8 cellular contexts compared by ENCODE assay signal in the genomic region with DNA sequence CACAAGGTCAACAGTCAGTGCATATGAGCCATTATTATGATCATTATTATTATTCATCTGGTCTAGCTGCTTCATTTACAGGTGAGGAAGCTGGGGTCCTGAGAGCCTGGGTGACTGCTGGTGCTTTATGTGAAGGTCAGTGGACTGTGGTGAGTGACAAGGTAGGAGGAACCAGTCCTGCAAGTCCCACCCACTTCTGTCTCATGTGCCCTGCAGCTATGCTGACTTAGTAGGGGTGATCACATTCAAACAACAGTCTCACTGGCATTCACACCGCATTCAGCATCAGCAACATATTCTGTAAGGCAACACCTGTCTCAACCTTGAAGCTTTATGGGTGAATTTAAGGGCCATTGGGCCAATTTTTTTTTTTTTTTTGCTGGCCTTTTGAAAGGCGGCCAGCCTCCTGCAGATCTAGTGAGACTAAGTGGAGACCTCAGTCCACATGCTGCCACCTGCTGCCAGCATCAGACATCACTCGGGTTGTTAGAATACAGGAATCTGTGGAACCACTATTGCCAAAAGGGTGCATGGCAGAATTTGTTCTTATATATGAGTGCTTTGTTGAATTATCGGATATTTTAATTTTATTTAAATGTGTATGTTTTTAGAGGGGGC. TPM values are rescaled to one million over a fixed set of nuclear protein-coding genes. Genes with fewer than 3 reads are reported as not detected.
A peak's percentile ranks its signal among the peaks of the same experiment; 100 is the strongest.
DNase-seq lines count a peak whose midpoint lies in the region; TF ChIP-seq lines count a peak whose summit lies in the region.

No MANE protein-coding gene starts in this region.

- TF ChIP-seq CTCF in HFF-Myc (IDR thresholded peaks at IDR 0.05; ENCODE audit: low read depth, low read length, missing control alignments) (peak; percentile 35), adrenal gland (IDR thresholded peaks at IDR 0.05) (peak in 4 of 6 experiments; percentile 24 to 36 (median 30)), kidney epithelial cell (IDR thresholded peaks at IDR 0.05; ENCODE audit: insufficient read depth, low read length, poor library complexity, severe bottlenecking) (peak; percentile 51)

- DNase-seq in DMS114 treated with DMSO at 0.1 percent for 48 hours (lab: John Stamatoyannopoulos, UW; ENCODE audit: unreplicated experiment) (peak; percentile 6), HFF-Myc (ENCODE audit: extremely low read depth, low read depth) (no peak), NOMO-1 (lab: John Stamatoyannopoulos, UW; ENCODE audit: unreplicated experiment in 2 of 2) (peak; percentile 36 to 54), adrenal gland (peak; percentile 24 to 85 (median 46)), kidney epithelial cell (ENCODE audit: low read depth) (no peak), stromal cell of bone marrow (ENCODE audit: low read depth) (peak; percentile 7), posterior vena cava (ENCODE audit: low spot score) (no peak), NCI-H128 (lab: John Stamatoyannopoulos, UW; ENCODE audit: unreplicated experiment) (no peak)

- intact Hi-C loops in adrenal gland (cut with DNase I) (no loop called here), posterior vena cava (cut with DNase I) (loop anchor here (5.0 to 10.0 kb wide), 3 partner anchors 229 to 1109 kb away; no protein-coding TSS in a partner anchor)

- WGBS in adrenal gland, 4 donors, result 9 to 39% (median 32%) methylated on average over 4 of the region's 4 CpGs

- H3K27ac ChIP-seq in adrenal gland, result no peak overlapping the region

- no peaks in the 10 kb centered on the region for H3K4me1 ChIP-seq in adrenal gland (replicated peaks in 1 of 2)

- TF ChIP-seq POLR2A in adrenal gland (IDR thresholded peaks at IDR 0.05), result no peak

- H3K36me3 ChIP-seq in adrenal gland (replicated peaks in 1 of 2), result no peaks in the 10 kb centered on the region
- no peaks in the 10 kb centered on the region for H3K36me3 ChIP-seq in kidney epithelial cell (ENCODE audit: control insufficient read depth, insufficient read depth, low read length)

- H3K4me3 ChIP-seq in HFF-Myc (replicated peaks; ENCODE audit: low read depth, low read length), result no peak overlapping the region
- H3K4me3 ChIP-seq in adrenal gland, result no peak overlapping the region
- no peak overlapping the region for H3K4me3 ChIP-seq in kidney epithelial cell (ENCODE audit: low read depth, low read length)

- no peaks in the 10 kb centered on the region for H3K9me3 ChIP-seq in adrenal gland (replicated peaks in 1 of 3)

- peaks cover 5% of the 10 kb centered on the region for H3K27me3 ChIP-seq in adrenal gland
- no peaks in the 10 kb centered on the region for H3K27me3 ChIP-seq in kidney epithelial cell (ENCODE audit: control insufficient read depth, insufficient read depth, low read length)

RNA-seq across cellular contexts. Expression of a gene that starts 59.9 kb away (rescaled TPM):
- 1 to 10 TPM in 3 of 8 donors, under 1 TPM in 2, not detected in 3; 0.08 to 3.2 (median 1.6) TPM for total RNA-seq in adrenal gland
- 1 to 10 TPM in 2 of 3 donors, under 1 TPM in 1; 0.34 to 2.7 (median 1.3) TPM for polyA plus RNA-seq in adrenal gland
- total RNA-seq in kidney epithelial cell, result under 0.01 and 0.08 TPM in 2 replicates
- under 1 TPM; 0.37 to 0.43 TPM for total RNA-seq in posterior vena cava

Comparison
In these comparisons a context has a peak if more than half of its experiments do, and no peak if none do; other contexts are left out.
1. DNase-seq: peak in DMS114 treated with DMSO at 0.1 percent for 48 hours (single experiment), NOMO-1 (2 of 2), adrenal gland (7 of 7) and stromal cell of bone marrow (single experiment); none in HFF-Myc (single experiment), kidney epithelial cell (single experiment), posterior vena cava (single experiment) and NCI-H128 (single experiment).
2. intact Hi-C loops: an anchor here in posterior vena cava (5.0 to 10.0 kb wide); none called in adrenal gland.
3. Peak in every context shown above with its lines, with median percentiles within 50 percentile points of each other: CTCF ChIP-seq.